Comparison of ENCODE assay signal across 24 cellular contexts in the genomic region with DNA sequence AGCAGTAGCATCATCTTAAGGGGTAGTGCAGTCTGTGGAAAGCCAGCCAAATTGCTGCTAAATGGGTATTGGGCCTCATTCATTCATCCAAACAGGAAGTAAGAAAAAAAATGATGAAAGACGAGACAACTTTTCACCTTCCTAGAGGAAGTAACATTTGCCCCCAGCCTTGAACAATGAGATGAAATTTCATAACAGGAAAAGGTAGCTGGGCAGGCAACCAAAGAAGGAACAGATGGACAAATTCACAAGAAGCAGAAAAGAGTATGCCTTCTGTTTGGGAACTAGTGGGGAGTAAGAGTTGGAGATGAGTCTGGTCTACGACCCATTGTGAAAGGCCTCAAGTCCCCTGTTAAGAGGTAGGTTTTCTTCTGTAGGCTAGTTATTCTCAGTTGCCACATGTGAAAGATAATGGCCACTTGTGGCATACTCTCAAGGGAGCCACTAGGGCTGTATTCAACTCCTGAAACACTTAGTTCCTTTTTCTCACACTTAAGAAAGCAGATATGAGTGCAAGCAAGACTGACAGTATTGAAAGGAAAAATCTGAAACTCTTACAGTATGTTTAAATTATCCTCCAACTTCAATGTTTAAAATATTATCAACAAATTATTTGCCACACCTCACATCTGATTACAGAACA.
DNase-seq lines count a peak whose midpoint lies in the region; ATAC-seq, FAIRE-seq and TF ChIP-seq lines count a peak whose summit lies in the region.
"Had no signal": no experiment of that assay in that cellular context is flagged by ENCODE, and none has a peak within 500 bp of the region (broad histone marks: within the 10 kb centered on the region; RNA-seq: fewer than 3 reads in every experiment).

No MANE protein-coding gene starts in this region.

- H3K9me3 ChIP-seq in BLaER1 treated with 17β-estradiol and CSF1 and Interleukin-3, amounts not matched to agents 10 nM and 100 nM (replicated peaks in 1 of 11) = 0 out of 22 replicates have a peak, but pooled peaks cover 0 to 10% (median 0%) of the 10 kb centered on the region in 11 experiments
- H3K9me3 ChIP-seq in GM12878 (replicated peaks; ENCODE audit: control insufficient read depth, insufficient read depth, low read length) (no peaks in the 10 kb centered on the region), gastrocnemius medialis (no peaks in the 10 kb centered on the region)
- H3K9me3 ChIP-seq: heart right ventricle, psoas muscle had no signal

- 0% methylated on average over 2 of the region's 2 CpGs for WGBS in GM12878 (ENCODE audit: insufficient coverage, insufficient replicate concordance, low lambda C conversion rate, missing lambda C conversion rate)

- in situ Hi-C loops in GM12878 (cut with MboI) = no loop called here
- in situ Hi-C loops in gastrocnemius medialis (cut with MboI; ENCODE audit: low sequenced_read_pairs in 4 of 4) = no loop called here

- no peak overlapping the region for H2AFZ ChIP-seq in GM12878 (ENCODE audit: control insufficient read depth, low read depth, low read length)
- H2AFZ ChIP-seq: GM23248 had no signal

- no peak for FAIRE-seq in GM12878 (lab: Jason Lieb, UNC)
- FAIRE-seq: A204.1 had no signal

- ATAC-seq in HG02938 (IDR thresholded peaks at IDR 0.05; ENCODE audit: unreplicated experiment) = peak; percentile 49
- no peak for ATAC-seq in GM12878
- ATAC-seq in gastrocnemius medialis = no peak
- ATAC-seq in sciatic nerve = no peak
- ATAC-seq: activated CD4-positive, alpha-beta T cell treated with anti-CD3 and anti-CD28 coated beads for 36 hours; activated naive CD8-positive, alpha-beta T cell treated with anti-CD3 and anti-CD28 coated beads, Interleukin-2, amount 50 U/mL, for 24 hours; heart right ventricle; psoas muscle had no signal

- POLR2A ChIA-PET in GM12878 (lab: Charles Lee) = no interaction called here

- RAD21 ChIA-PET in GM12878 (lab: Charles Lee; ENCODE audit: unreplicated experiment) = no interaction called here

- peak; percentile 65 for DNase-seq in NOMO-1 treated with DMSO at 0.1 percent for 48 hours (lab: John Stamatoyannopoulos, UW; ENCODE audit: unreplicated experiment)
- DNase-seq in GM12878 (ENCODE audit: low read depth, low spot score) = no peak
- DNase-seq in stimulated activated naive CD4-positive, alpha-beta T cell treated with Interleukin-2 at 50 U/mL for 16 hours (lab: John Stamatoyannopoulos, UW) = no peak
- no peak for DNase-seq in C1 segment of cervical spinal cord (lab: John Stamatoyannopoulos, UW)
- no peak for DNase-seq in gastrocnemius medialis
- DNase-seq in sciatic nerve (ENCODE audit: low spot score) = no peak
- DNase-seq: activated CD4-positive, alpha-beta T cell treated with anti-CD3 and anti-CD28 coated beads for 36 hours; activated CD8-positive, alpha-beta memory T cell treated with anti-CD3 and anti-CD28 coated beads for 24 hours; activated gamma-delta T cell; activated naive CD8-positive, alpha-beta T cell treated with anti-CD3 and anti-CD28 coated beads, Interleukin-2, amount 50 U/mL, for 24 hours; activated T-cell treated with anti-CD3 and anti-CD28 coated beads, Interleukin-2, amount 50 U/mL, for 1 hour; GM23248; heart right ventricle; mesenchymal stem cell; NCI-H187; NCI-H2227 treated with DMSO at 0.1 percent for 48 hours; NCI-H748 treated with DMSO at 0.1 percent for 48 hours; psoas muscle; SHP77 treated with DMSO at 0.1 percent for 48 hours; stimulated activated CD8-positive, alpha-beta memory T cell treated with anti-CD3 and anti-CD28 coated beads, Interleukin-4, amount 100 ng/mL, for 48 hours had no signal

- CTCF ChIA-PET in GM12878 (lab: Yijun Ruan, JAX) = no interaction called here

- no peak for TF ChIP-seq RAD21 in GM12878 (IDR thresholded peaks at IDR 0.05; ENCODE audit: insufficient read depth, low read depth, low read length)

- H3K9ac ChIP-seq in BLaER1 treated with 17β-estradiol and CSF1 and Interleukin-3, amounts not matched to agents 10 nM and 100 nM = peak overlapping the region in 6 of 11 experiments; percentile 15 to 55 (median 40); a peak in 10 of 22 replicates
- H3K9ac ChIP-seq in GM12878 (ENCODE audit: control insufficient read depth, insufficient read depth, low read length) = no peak overlapping the region
- H3K9ac ChIP-seq: GM23248 had no signal

- intact Hi-C loops in GM12878 (cut with micrococcal nuclease; ENCODE audit: unreplicated experiment) = no loop called here
- intact Hi-C loops in gastrocnemius medialis (cut with DNase I; ENCODE audit: low total_unique reads) = no loop called here
- intact Hi-C loops in sciatic nerve (cut with DNase I) = no loop called here

- H3K27me3 ChIP-seq in BLaER1 treated with 17β-estradiol and CSF1 and Interleukin-3, amounts not matched to agents 10 nM and 100 nM = no peaks in the 10 kb centered on the region
- H3K27me3 ChIP-seq in GM12878 (replicated peaks in 1 of 2; ENCODE audit: control insufficient read depth in 2 of 2, insufficient read depth in 2 of 2, low read length in 1 of 2) (no peaks in the 10 kb centered on the region), gastrocnemius medialis (no peaks in the 10 kb centered on the region)
- H3K27me3 ChIP-seq: heart right ventricle had no signal

- H3K27ac ChIP-seq in BLaER1 treated with 17β-estradiol and CSF1 and Interleukin-3, amounts not matched to agents 10 nM and 100 nM = peak overlapping the region in 10 of 11 experiments; percentile 36 to 77 (median 68); a peak in 18 of 22 replicates
- H3K27ac ChIP-seq in GM12878 (ENCODE audit: control insufficient read depth, insufficient read depth) (no peak overlapping the region), gastrocnemius medialis (no peak overlapping the region)
- H3K27ac ChIP-seq: epithelial cell of prostate, GM23248, heart right ventricle, psoas muscle had no signal

- TF ChIP-seq CTCF in GM12878 (IDR thresholded peaks at IDR 0.05 in 2 of 3, conservative IDR thresholded peaks at IDR 0.05 in 1 of 3; ENCODE audit: control insufficient read depth in 2 of 3, extremely low read depth in 1 of 3, insufficient read depth in 1 of 3, low read depth in 3 of 3, low read length in 3 of 3) (no peak), gastrocnemius medialis (IDR thresholded peaks at IDR 0.05 in 4 of 5, conservative IDR thresholded peaks at IDR 0.05 in 1 of 5) (no peak)

- H3K4me3 ChIP-seq in BLaER1 treated with 17β-estradiol and CSF1 and Interleukin-3, amounts not matched to agents 10 nM and 100 nM = no peak overlapping the region
- H3K4me3 ChIP-seq in GM12878 (no peak overlapping the region), gastrocnemius medialis (no peak overlapping the region)
- H3K4me3 ChIP-seq: GM23248, heart right ventricle, psoas muscle had no signal

- H3K4me1 ChIP-seq in BLaER1 treated with 17β-estradiol and CSF1 and Interleukin-3, amounts not matched to agents 10 nM and 100 nM = peaks cover 19 to 64% (median 42%) of the 10 kb centered on the region in 10 experiments
- H3K4me1 ChIP-seq in GM12878 (ENCODE audit: control insufficient read depth, insufficient read depth, low read length) = no peaks in the 10 kb centered on the region
- H3K4me1 ChIP-seq in gastrocnemius medialis = no peaks in the 10 kb centered on the region
- H3K4me1 ChIP-seq: psoas muscle had no signal

- no peak for TF ChIP-seq POLR2A in GM12878 (IDR thresholded peaks at IDR 0.05; ENCODE audit: low read depth, low read length)
- no peak for TF ChIP-seq POLR2A in gastrocnemius medialis (IDR thresholded peaks at IDR 0.05)

- peaks cover 0 to 8% (median 0%) of the 10 kb centered on the region in 11 experiments; a peak in 9 of 22 replicates for H3K36me3 ChIP-seq in BLaER1 treated with 17β-estradiol and CSF1 and Interleukin-3, amounts not matched to agents 10 nM and 100 nM
- H3K36me3 ChIP-seq in GM12878 (ENCODE audit: control insufficient read depth in 2 of 2, insufficient read depth in 2 of 2, low read length in 1 of 2) (no peaks in the 10 kb centered on the region), gastrocnemius medialis (no peaks in the 10 kb centered on the region)
- H3K36me3 ChIP-seq: heart right ventricle had no signal

- no peak for TF ChIP-seq EP300 in GM12878 (IDR thresholded peaks at IDR 0.05; ENCODE audit: borderline replicate concordance in 1 of 2, control insufficient read depth in 1 of 2, low read depth in 2 of 2, low read length in 2 of 2)

- SMC1A ChIA-PET in GM12878 (lab: Charles Lee; ENCODE audit: uncharacterized antibody, unreplicated experiment) = no interaction called here

- H3K4me2 ChIP-seq in BLaER1 treated with 17β-estradiol and CSF1 and Interleukin-3, amounts not matched to agents 10 nM and 100 nM = peak overlapping the region; percentile 37 to 71 (median 64)
- H3K4me2 ChIP-seq in GM12878 (ENCODE audit: control insufficient read depth, insufficient read depth) = no peak overlapping the region

- H3K79me2 ChIP-seq in GM12878 (ENCODE audit: control insufficient read depth, insufficient read depth, low read length) = no peaks in the 10 kb centered on the region

- H4K20me1 ChIP-seq in BLaER1 treated with 17β-estradiol and CSF1 and Interleukin-3, amounts not matched to agents 10 nM and 100 nM = no peaks in the 10 kb centered on the region
- no peaks in the 10 kb centered on the region for H4K20me1 ChIP-seq in GM12878 (ENCODE audit: control insufficient read depth, insufficient read depth)

- no TSS peak for BruUV-seq in GM12878 (replicated peaks; lab: Mats Ljungman, UMichigan)

TF ChIP-seq in GM12878, 131 proteins besides CTCF, POLR2A, EP300 and RAD21:
- TF ChIP-seq FOXK2 (IDR thresholded peaks at IDR 0.05) = no peak
- TF ChIP-seq ZSCAN29 (IDR thresholded peaks at IDR 0.05) = no peak
- TF ChIP-seq TCF3 (IDR thresholded peaks at IDR 0.05; ENCODE audit: borderline replicate concordance, insufficient read depth, low read depth, low read length) = no peak
- TF ChIP-seq, protein P1, sequence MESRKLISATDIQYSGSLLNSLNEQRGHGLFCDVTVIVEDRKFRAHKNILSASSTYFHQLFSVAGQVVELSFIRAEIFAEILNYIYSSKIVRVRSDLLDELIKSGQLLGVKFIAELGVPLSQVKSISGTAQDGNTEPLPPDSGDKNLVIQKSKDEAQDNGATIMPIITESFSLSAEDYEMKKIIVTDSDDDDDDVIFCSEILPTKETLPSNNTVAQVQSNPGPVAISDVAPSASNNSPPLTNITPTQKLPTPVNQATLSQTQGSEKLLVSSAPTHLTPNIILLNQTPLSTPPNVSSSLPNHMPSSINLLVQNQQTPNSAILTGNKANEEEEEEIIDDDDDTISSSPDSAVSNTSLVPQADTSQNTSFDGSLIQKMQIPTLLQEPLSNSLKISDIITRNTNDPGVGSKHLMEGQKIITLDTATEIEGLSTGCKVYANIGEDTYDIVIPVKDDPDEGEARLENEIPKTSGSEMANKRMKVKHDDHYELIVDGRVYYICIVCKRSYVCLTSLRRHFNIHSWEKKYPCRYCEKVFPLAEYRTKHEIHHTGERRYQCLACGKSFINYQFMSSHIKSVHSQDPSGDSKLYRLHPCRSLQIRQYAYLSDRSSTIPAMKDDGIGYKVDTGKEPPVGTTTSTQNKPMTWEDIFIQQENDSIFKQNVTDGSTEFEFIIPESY (IDR thresholded peaks at IDR 0.05) = no peak
- peak; percentile 89 for TF ChIP-seq MEF2B (IDR thresholded peaks at IDR 0.05; ENCODE audit: partially characterized antibody, poor library complexity, severe bottlenecking)

Comparison
In these comparisons a context has a peak if more than half of its experiments do, and no peak if none do; other contexts are left out.
1. H3K27ac ChIP-seq: peak in BLaER1 treated with 17β-estradiol and CSF1 and Interleukin-3, amounts not matched to agents 10 nM and 100 nM (10 of 11); none in GM12878 (single experiment) and gastrocnemius medialis (0 of 4).